1 cellular context compared by ENCODE assay signal in genomic region chr6:151265282-151265681, GRCh38.
TF ChIP-seq lines count a peak whose summit lies in the region.

No MANE protein-coding gene starts in this region.

TF ChIP-seq in GM23338, 12 proteins besides CTCF, POLR2A, EP300 and RAD21 (continued from another document):
- TF ChIP-seq REST (IDR thresholded peaks at IDR 0.05; ENCODE audit: unreplicated experiment) (no peak), EZH2phosphoT487 (IDR thresholded peaks at IDR 0.05; ENCODE audit: unreplicated experiment) (no peak), NANOG (IDR thresholded peaks at IDR 0.05; ENCODE audit: borderline replicate concordance) (no peak), ZNF114 (CRISPR knock-in tag; IDR thresholded peaks at IDR 0.05) (no peak)
